8 cellular contexts compared by ENCODE assay signal in genomic region chr2:126658316-126658909, GRCh38. TPM values are rescaled to one million over a fixed set of nuclear protein-coding genes. Genes with fewer than 3 reads are reported as not detected.
DNase-seq lines count a peak whose midpoint lies in the region; ATAC-seq, FAIRE-seq and TF ChIP-seq lines count a peak whose summit lies in the region.

No MANE protein-coding gene starts in this region.

- CTCF ChIA-PET in T-cell (lab: Charles Lee), result interaction anchor here in 1 of 2 donors (1.0 to 1.2 kb wide), 2 partner anchors 26 to 118 kb away, joined by 3 read pairs; no protein-coding TSS in a partner anchor

- TF ChIP-seq POLR2A in right lobe of liver (IDR thresholded peaks at IDR 0.05), result no peak
- TF ChIP-seq POLR2A in vagina (IDR thresholded peaks at IDR 0.05), result no peak

- H3K27me3 Mint-ChIP-seq in T-cell, result no peaks in the 10 kb centered on the region

- peaks cover 89% of the 10 kb centered on the region for H3K4me1 ChIP-seq in left ventricle myocardium inferior
- peaks cover 0 to 23% (median 0%) of the 10 kb centered on the region in 4 donors for H3K4me1 ChIP-seq in right lobe of liver
- H3K4me1 ChIP-seq in vagina, result peaks cover 66% of the 10 kb centered on the region

- H3K27ac ChIP-seq in left ventricle myocardium inferior (replicated peaks) (peak overlapping the region; percentile 98), right lobe of liver (peak overlapping the region; percentile 52 to 96 (median 79)), vagina (peak overlapping the region; percentile 92)

- DNase-seq in left ventricle myocardium inferior, result no peak
- no peak for DNase-seq in left ventricle myocardium superior
- peak in 3 of 34 experiments; percentile 18 to 31 (median 22) for DNase-seq in T-cell
- no peak for DNase-seq in right lobe of liver
- no peak for DNase-seq in vagina (ENCODE audit: extremely low spot score in 2 of 2)
- DNase-seq in GM19239 (ENCODE audit: insufficient read length, low spot score), result no peak
- DNase-seq in head of caudate nucleus, result no peak

- H3K27ac Mint-ChIP-seq in T-cell, result peak overlapping the region; percentile 98 to 99

- H3K36me3 Mint-ChIP-seq in T-cell, result peaks cover 5% of the 10 kb centered on the region

- no peaks in the 10 kb centered on the region for H3K9me3 ChIP-seq in left ventricle myocardium inferior (replicated peaks)
- H3K9me3 ChIP-seq in right lobe of liver, result peaks cover 0 to 3% (median 0%) of the 10 kb centered on the region in 4 donors
- H3K9me3 ChIP-seq in vagina, result no peaks in the 10 kb centered on the region

- H3K4me1 Mint-ChIP-seq in T-cell, result peaks cover 76 to 80% (median 78%) of the 10 kb centered on the region in 3 donors

- TF ChIP-seq CTCF in left ventricle myocardium inferior (IDR thresholded peaks at IDR 0.05; ENCODE audit: borderline replicate concordance) (no peak), right lobe of liver (IDR thresholded peaks at IDR 0.05) (no peak), vagina (IDR thresholded peaks at IDR 0.05) (no peak)

- 92% methylated on average over 1 of the region's 2 CpGs for WGBS in right lobe of liver (ENCODE audit: insufficient coverage, low coverage, low lambda C conversion rate, missing lambda C conversion rate)

- peaks cover 6% of the 10 kb centered on the region for H3K36me3 ChIP-seq in left ventricle myocardium inferior
- no peaks in the 10 kb centered on the region for H3K36me3 ChIP-seq in right lobe of liver
- H3K36me3 ChIP-seq in vagina, result no peaks in the 10 kb centered on the region

- no peaks in the 10 kb centered on the region for H3K9me3 Mint-ChIP-seq in T-cell

- ATAC-seq in left ventricle myocardium superior (no peak), T-cell (replicated peaks in 1 of 4) (peak in 1 of 4 experiments; percentile 11), right lobe of liver (no peak), HG02970 (IDR thresholded peaks at IDR 0.05; ENCODE audit: low FRiP score, unreplicated experiment) (no peak)

- peak overlapping the region; percentile 96 to 100 (median 99) for H3K4me3 Mint-ChIP-seq in T-cell

- no peak for FAIRE-seq in GM19239 (lab: Jason Lieb, UNC)

- intact Hi-C loops in left ventricle myocardium inferior (cut with micrococcal nuclease), result loop anchor here (5.0 kb wide), 1 partner anchor 39 kb away; no protein-coding TSS in a partner anchor
- intact Hi-C loops in left ventricle myocardium superior (cut with micrococcal nuclease), result no loop called here
- intact Hi-C loops in right lobe of liver (cut with DNase I), result no loop called here
- intact Hi-C loops in vagina (cut with DNase I), result no loop called here
- intact Hi-C loops in head of caudate nucleus (cut with DNase I), result no loop called here

- H3K4me3 ChIP-seq in left ventricle myocardium inferior (peak overlapping the region; percentile 77), right lobe of liver (no peak overlapping the region), vagina (peak overlapping the region in 1 of 2 donors; percentile 64)

- H3K27me3 ChIP-seq in left ventricle myocardium inferior (ENCODE audit: low read depth) (no peaks in the 10 kb centered on the region), right lobe of liver (peaks cover 0 to 9% of the 10 kb centered on the region in 2 donors), vagina (no peaks in the 10 kb centered on the region)

- POLR2A ChIA-PET in T-cell (lab: Charles Lee), result no interaction called here

RNA-seq across cellular contexts. Expression of gene GYPC, which starts 2.5 kb away (rescaled TPM):
- total RNA-seq in left ventricle myocardium inferior (98.8 TPM), left ventricle myocardium superior (114 TPM), T-cell (100 to 1,000 TPM; 109 to 137 (median 116) TPM), right lobe of liver (10 to 100 TPM in 1 of 6 experiments, 1 to 10 TPM in 5; 2.9 to 17.2 (median 8.1) TPM), vagina (84.2 TPM)
